In genomic region chr6:144920391-144920983, GRCh38 we compare ENCODE assay signal across 1 cellular context.
TF ChIP-seq lines count a peak whose summit lies in the region.

No MANE protein-coding gene starts in this region.

TF ChIP-seq in H1, 55 proteins besides CTCF, POLR2A, EP300 and RAD21:
- no peak for TF ChIP-seq SIRT6 (IDR thresholded peaks at IDR 0.05; ENCODE audit: low read length)
- no peak for TF ChIP-seq NANOG (IDR thresholded peaks at IDR 0.05; ENCODE audit: insufficient read depth, low read depth, low read length, poor library complexity, severe bottlenecking)
- TF ChIP-seq SP1 (IDR thresholded peaks at IDR 0.05; ENCODE audit: low read depth, low read length) = no peak
- TF ChIP-seq HDAC6 (IDR thresholded peaks at IDR 0.05; ENCODE audit: low read depth, low read length) = no peak
- no peak for TF ChIP-seq EGR1 (IDR thresholded peaks at IDR 0.05; ENCODE audit: borderline replicate concordance, low read depth, low read length)
- TF ChIP-seq TAF1 (IDR thresholded peaks at IDR 0.05; ENCODE audit: low read depth, low read length) = no peak
- no peak for TF ChIP-seq CBX5 (IDR thresholded peaks at IDR 0.05; ENCODE audit: low read depth, low read length)
- TF ChIP-seq USF2 (IDR thresholded peaks at IDR 0.05; ENCODE audit: low read length) = no peak
- TF ChIP-seq KDM5A (IDR thresholded peaks at IDR 0.05; ENCODE audit: low read length) = no peak
